Comparison of ENCODE assay signal across 23 cellular contexts in the genomic region with DNA sequence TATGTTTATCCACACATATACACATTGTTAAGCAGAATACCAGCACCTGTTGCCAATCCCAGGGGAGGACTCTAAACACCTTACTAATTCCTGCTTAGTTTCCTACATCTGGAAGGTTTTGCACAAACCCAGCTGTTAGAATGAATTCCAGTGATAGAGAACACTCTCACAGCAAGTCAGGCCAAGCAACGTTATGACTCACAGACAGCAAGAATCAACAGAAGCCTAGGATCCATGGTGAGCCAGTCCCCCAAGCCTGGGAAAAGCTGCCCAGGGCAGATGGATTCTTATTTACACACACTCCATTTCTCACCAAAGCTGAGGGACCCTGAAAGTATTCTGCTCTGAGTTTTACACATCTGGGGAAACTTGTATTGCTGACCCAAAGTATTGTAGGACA.
DNase-seq lines count a peak whose midpoint lies in the region; ATAC-seq and TF ChIP-seq lines count a peak whose summit lies in the region.
"Had no signal": no experiment of that assay in that cellular context is flagged by ENCODE, and none has a peak within 500 bp of the region (broad histone marks: within the 10 kb centered on the region; RNA-seq: fewer than 3 reads in every experiment).

No MANE protein-coding gene starts in this region.

- peaks cover 3% of the 10 kb centered on the region for H3K9me3 Mint-ChIP-seq in endodermal cell
- H3K9me3 Mint-ChIP-seq in type B pancreatic cell = no peaks in the 10 kb centered on the region
- H3K9me3 Mint-ChIP-seq: activated naive CD4-positive, alpha-beta T cell treated with anti-CD3 and anti-CD28 coated beads, Interleukin-2, amount 50 U/mL, for 24 hours; activated T-cell treated with anti-CD3 and anti-CD28 coated beads, Interleukin-2, amount 50 U/mL, for 4 hours; CD4-positive, alpha-beta T cell had no signal

- peak; percentile 76 for ATAC-seq in RWPE2 (ENCODE audit: low read depth)
- ATAC-seq: activated CD8-positive, alpha-beta T cell treated with anti-CD3 and anti-CD28 coated beads, Interleukin-2, amount 10 ng/mL, durations not matched to agents 7 days and 5 days; activated T-cell treated with anti-CD3 and anti-CD28 coated beads, Interleukin-2, amount 50 U/mL, for 4 hours; K562; T-helper 17 cell had no signal

- H3K36me3 Mint-ChIP-seq in endodermal cell (ENCODE audit: low read depth) (no peaks in the 10 kb centered on the region), type B pancreatic cell (no peaks in the 10 kb centered on the region)
- H3K36me3 Mint-ChIP-seq: activated naive CD4-positive, alpha-beta T cell treated with anti-CD3 and anti-CD28 coated beads, Interleukin-2, amount 50 U/mL, for 24 hours had no signal

- no peak overlapping the region for H3K9ac ChIP-seq in endodermal cell (ENCODE audit: extremely low read depth, low read length, poor library complexity, severe bottlenecking)

- H3K9me3 ChIP-seq in RWPE2 (ENCODE audit: severe bottlenecking) (no peaks in the 10 kb centered on the region), endodermal cell (ENCODE audit: control insufficient read depth, low read length) (no peaks in the 10 kb centered on the region), mesodermal cell (ENCODE audit: control insufficient read depth, low read length) (no peaks in the 10 kb centered on the region)
- H3K9me3 ChIP-seq: neutrophil, SJCRH30, transverse colon had no signal

- H3K27ac Mint-ChIP-seq in endodermal cell (no peak overlapping the region), type B pancreatic cell (no peak overlapping the region)
- H3K27ac Mint-ChIP-seq: activated CD8-positive, alpha-beta T cell treated with anti-CD3 and anti-CD28 coated beads, Interleukin-2, amount 10 ng/mL, durations not matched to agents 7 days and 5 days; activated naive CD4-positive, alpha-beta T cell treated with anti-CD3 and anti-CD28 coated beads, Interleukin-2, amount 50 U/mL, for 24 hours; CD4-positive, alpha-beta T cell; T-helper 17 cell had no signal

- no peak overlapping the region for H3K4me3 ChIP-seq in RWPE2 (ENCODE audit: severe bottlenecking)
- no peak overlapping the region for H3K4me3 ChIP-seq in endodermal cell (ENCODE audit: low read length)
- H3K4me3 ChIP-seq in mesodermal cell (ENCODE audit: extremely low read depth, insufficient read depth, low read length, poor library complexity, severe bottlenecking) = no peak overlapping the region
- H3K4me3 ChIP-seq: K562, SJCRH30, transverse colon had no signal

- H3K27me3 Mint-ChIP-seq in endodermal cell (ENCODE audit: insufficient read depth) (no peaks in the 10 kb centered on the region), type B pancreatic cell (no peaks in the 10 kb centered on the region)
- H3K27me3 Mint-ChIP-seq: activated naive CD4-positive, alpha-beta T cell treated with anti-CD3 and anti-CD28 coated beads, Interleukin-2, amount 50 U/mL, for 24 hours; CD4-positive, alpha-beta T cell; T-helper 17 cell had no signal

- H3K4me1 Mint-ChIP-seq in endodermal cell (peaks cover 4% of the 10 kb centered on the region), type B pancreatic cell (ENCODE audit: unreplicated experiment) (peaks cover 4% of the 10 kb centered on the region)
- H3K4me1 Mint-ChIP-seq: activated naive CD4-positive, alpha-beta T cell treated with anti-CD3 and anti-CD28 coated beads, Interleukin-2, amount 50 U/mL, for 24 hours; T-helper 17 cell had no signal

- H3K27me3 ChIP-seq in RWPE2 (ENCODE audit: insufficient read depth, poor library complexity, severe bottlenecking) = no peaks in the 10 kb centered on the region
- H3K27me3 ChIP-seq in endodermal cell (ENCODE audit: control insufficient read depth, insufficient read depth, low read length, poor library complexity, severe bottlenecking) = no peaks in the 10 kb centered on the region
- H3K27me3 ChIP-seq: neutrophil, SJCRH30, transverse colon had no signal

- WGBS in endodermal cell (ENCODE audit: insufficient coverage in 1 of 2, insufficient read length in 1 of 2), 2 experiments = 38 to 79% methylated on average over 1 of the region's 1 CpG
- 22 to 50% methylated on average over 1 of the region's 1 CpG for WGBS in mesodermal cell (ENCODE audit: insufficient coverage in 2 of 2), 2 experiments

- H3K27ac ChIP-seq in RWPE2 (ENCODE audit: poor library complexity, severe bottlenecking) (no peak overlapping the region), endodermal cell (ENCODE audit: low read depth, low read length) (peak overlapping the region; percentile 94), mesodermal cell (ENCODE audit: low read depth, low read length, severe bottlenecking) (peak overlapping the region; percentile 37)
- H3K27ac ChIP-seq: neutrophil, SJCRH30, transverse colon had no signal

- DNase-seq in Daoy (ENCODE audit: low read depth) = peak; percentile 5
- no peak for DNase-seq in RWPE2 (ENCODE audit: low spot score)
- DNase-seq in endodermal cell = no peak
- no peak for DNase-seq in activated CD4-positive, CD25-positive, alpha-beta regulatory T cell treated with anti-CD3 and anti-CD28 coated beads, Interleukin-2, amount 50 U/mL, for 72 hours
- DNase-seq in amygdala (lab: John Stamatoyannopoulos, UW) = no peak
- no peak for DNase-seq in NCI-H2029 treated with DMSO at 0.1 percent for 48 hours (lab: John Stamatoyannopoulos, UW)
- no peak for DNase-seq in type B pancreatic cell (ENCODE audit: extremely low spot score, unreplicated experiment)
- DNase-seq: ACHN; activated CD8-positive, alpha-beta T cell treated with anti-CD3 and anti-CD28 coated beads, Interleukin-2, amount 10 ng/mL, durations not matched to agents 7 days and 5 days; activated T-cell treated with anti-CD3 and anti-CD28 coated beads, Interleukin-2, amount 50 U/mL, for 4 hours; caudate nucleus; CD4-positive, alpha-beta T cell; GOT3; NCI-H1048; NCI-H526 treated with DMSO at 0.1 percent for 48 hours; stimulated activated naive CD4-positive, alpha-beta T cell treated with Interleukin-2 at 50 U/mL for 16 hours; T-helper 17 cell; transverse colon had no signal

- H3K4me1 ChIP-seq in RWPE2 (ENCODE audit: insufficient read depth, poor library complexity, severe bottlenecking) = no peaks in the 10 kb centered on the region
- H3K4me1 ChIP-seq in endodermal cell (ENCODE audit: control insufficient read depth, insufficient read depth, low read length) = peaks cover 5% of the 10 kb centered on the region
- no peaks in the 10 kb centered on the region for H3K4me1 ChIP-seq in mesodermal cell (ENCODE audit: control insufficient read depth, insufficient read depth, low read length, poor library complexity, severe bottlenecking)
- H3K4me1 ChIP-seq: SJCRH30, transverse colon had no signal

- no peak for TF ChIP-seq CTCF in RWPE2 (IDR thresholded peaks at IDR 0.05; ENCODE audit: poor library complexity, severe bottlenecking)
- TF ChIP-seq CTCF in endodermal cell (conservative IDR thresholded peaks at IDR 0.05) = no peak
- no peak for TF ChIP-seq CTCF in type B pancreatic cell (conservative IDR thresholded peaks at IDR 0.05)

- no peak overlapping the region for H3K4me3 Mint-ChIP-seq in endodermal cell
- H3K4me3 Mint-ChIP-seq in type B pancreatic cell = no peak overlapping the region
- H3K4me3 Mint-ChIP-seq: activated CD8-positive, alpha-beta T cell treated with anti-CD3 and anti-CD28 coated beads, Interleukin-2, amount 10 ng/mL, durations not matched to agents 7 days and 5 days; activated naive CD4-positive, alpha-beta T cell treated with anti-CD3 and anti-CD28 coated beads, Interleukin-2, amount 50 U/mL, for 24 hours; activated T-cell treated with anti-CD3 and anti-CD28 coated beads, Interleukin-2, amount 50 U/mL, for 4 hours; CD4-positive, alpha-beta T cell; T-helper 17 cell had no signal

- no peaks in the 10 kb centered on the region for H3K36me3 ChIP-seq in RWPE2 (ENCODE audit: low read depth)
- H3K36me3 ChIP-seq in endodermal cell (ENCODE audit: control insufficient read depth, insufficient read depth, low read length) = no peaks in the 10 kb centered on the region
- H3K36me3 ChIP-seq in mesodermal cell (ENCODE audit: control insufficient read depth, insufficient read depth, low read length) = no peaks in the 10 kb centered on the region
- H3K36me3 ChIP-seq: neutrophil, SJCRH30, transverse colon had no signal
